ENCODE assay signal across 1 cellular context in the genomic region with DNA sequence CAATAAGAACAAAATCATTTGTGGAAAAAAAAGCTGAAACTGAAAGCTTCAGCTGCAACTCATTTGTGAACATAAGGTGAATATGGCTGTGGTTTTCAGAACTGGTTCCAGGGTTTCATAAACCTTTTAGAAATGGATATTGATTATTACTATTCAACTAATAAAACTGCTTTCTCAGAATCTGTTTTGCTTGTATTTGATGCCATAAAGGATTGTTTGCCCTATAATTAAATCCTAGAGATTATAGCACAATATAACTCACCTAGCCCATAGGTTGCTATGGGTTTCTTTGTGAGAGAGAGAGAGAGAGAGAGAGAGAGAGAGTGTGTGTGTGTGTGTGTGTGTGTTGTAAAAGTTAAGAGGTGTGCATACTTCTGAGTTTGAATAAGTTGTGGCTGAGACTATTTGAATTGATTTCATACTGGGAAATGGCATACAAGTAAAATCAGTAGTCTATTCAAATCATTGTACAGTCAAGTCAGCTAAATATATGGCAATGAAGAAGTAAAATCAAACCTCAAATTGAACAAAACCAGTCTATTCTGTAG.
A peak's percentile ranks its signal among the peaks of the same experiment; 100 is the strongest.
TF ChIP-seq lines count a peak whose summit lies in the region.

No MANE protein-coding gene starts in this region.

TF ChIP-seq in GM12878, 131 proteins besides CTCF, POLR2A, EP300 and RAD21:
- peak; percentile 57; the same call in 1 of the 2 replicates for TF ChIP-seq GATAD2B (conservative IDR thresholded peaks at IDR 0.05; ENCODE audit: low read depth)
- TF ChIP-seq RUNX3 (IDR thresholded peaks at IDR 0.05; ENCODE audit: low read length), result peak; percentile 92
- peak; percentile 91 for TF ChIP-seq NFIC (IDR thresholded peaks at IDR 0.05; ENCODE audit: low read depth, low read length)
- TF ChIP-seq TCF7 (IDR thresholded peaks at IDR 0.05; ENCODE audit: borderline replicate concordance), result no peak
- TF ChIP-seq ATF7 (IDR thresholded peaks at IDR 0.05; ENCODE audit: low read depth), result peak; percentile 48; the same call in 1 of the 2 replicates
- TF ChIP-seq ZNF217 (IDR thresholded peaks at IDR 0.05), result peak; percentile 86; the same call in 1 of the 2 replicates
- TF ChIP-seq ZNF274 (IDR thresholded peaks at IDR 0.05; ENCODE audit: insufficient read depth, insufficient read length), result no peak
- TF ChIP-seq NBN (IDR thresholded peaks at IDR 0.05), result peak; percentile 80
- no peak for TF ChIP-seq ZSCAN29 (IDR thresholded peaks at IDR 0.05)
- peak; percentile 70 to 84; a peak in 3 of 4 replicates for TF ChIP-seq IKZF2 (IDR thresholded peaks at IDR 0.05)
- TF ChIP-seq PKNOX1 (IDR thresholded peaks at IDR 0.05), result 0 out of 2 replicates have a peak, but pooled peaks have one; percentile 4
- TF ChIP-seq POU2F2 (IDR thresholded peaks at IDR 0.05; ENCODE audit: borderline replicate concordance, low read depth, low read length), result 0 out of 3 replicates have a peak, but pooled peaks have one; percentile 38
- TF ChIP-seq RELB (IDR thresholded peaks at IDR 0.05; ENCODE audit: low read depth), result peak; percentile 55
- peak; percentile 78; the same call in 1 of the 2 replicates for TF ChIP-seq DPF2 (IDR thresholded peaks at IDR 0.05)
- peak in 1 of 2 experiments; percentile 40; a peak in 1 of 4 replicates for TF ChIP-seq ETV6 (conservative IDR thresholded peaks at IDR 0.05 in 1 of 2, IDR thresholded peaks at IDR 0.05 in 1 of 2; ENCODE audit: borderline replicate concordance in 1 of 2, low read depth in 1 of 2)
- peak; percentile 37; the same call in 1 of the 2 replicates for TF ChIP-seq MEF2A (IDR thresholded peaks at IDR 0.05; ENCODE audit: insufficient read depth, low read depth, low read length)
- TF ChIP-seq IKZF1 (conservative IDR thresholded peaks at IDR 0.05), result peak; percentile 51
- TF ChIP-seq, protein P1, sequence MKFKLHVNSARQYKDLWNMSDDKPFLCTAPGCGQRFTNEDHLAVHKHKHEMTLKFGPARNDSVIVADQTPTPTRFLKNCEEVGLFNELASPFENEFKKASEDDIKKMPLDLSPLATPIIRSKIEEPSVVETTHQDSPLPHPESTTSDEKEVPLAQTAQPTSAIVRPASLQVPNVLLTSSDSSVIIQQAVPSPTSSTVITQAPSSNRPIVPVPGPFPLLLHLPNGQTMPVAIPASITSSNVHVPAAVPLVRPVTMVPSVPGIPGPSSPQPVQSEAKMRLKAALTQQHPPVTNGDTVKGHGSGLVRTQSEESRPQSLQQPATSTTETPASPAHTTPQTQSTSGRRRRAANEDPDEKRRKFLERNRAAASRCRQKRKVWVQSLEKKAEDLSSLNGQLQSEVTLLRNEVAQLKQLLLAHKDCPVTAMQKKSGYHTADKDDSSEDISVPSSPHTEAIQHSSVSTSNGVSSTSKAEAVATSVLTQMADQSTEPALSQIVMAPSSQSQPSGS (IDR thresholded peaks at IDR 0.05; ENCODE audit: low read length), result peak; percentile 64
- TF ChIP-seq ZBED1 (IDR thresholded peaks at IDR 0.05; ENCODE audit: borderline replicate concordance), result no peak
- TF ChIP-seq CUX1 (IDR thresholded peaks at IDR 0.05; ENCODE audit: insufficient replicate concordance, low read depth, low read length), result peak; percentile 93
- peak; percentile 84 for TF ChIP-seq JUNB (IDR thresholded peaks at IDR 0.05)
- TF ChIP-seq, protein P2, sequence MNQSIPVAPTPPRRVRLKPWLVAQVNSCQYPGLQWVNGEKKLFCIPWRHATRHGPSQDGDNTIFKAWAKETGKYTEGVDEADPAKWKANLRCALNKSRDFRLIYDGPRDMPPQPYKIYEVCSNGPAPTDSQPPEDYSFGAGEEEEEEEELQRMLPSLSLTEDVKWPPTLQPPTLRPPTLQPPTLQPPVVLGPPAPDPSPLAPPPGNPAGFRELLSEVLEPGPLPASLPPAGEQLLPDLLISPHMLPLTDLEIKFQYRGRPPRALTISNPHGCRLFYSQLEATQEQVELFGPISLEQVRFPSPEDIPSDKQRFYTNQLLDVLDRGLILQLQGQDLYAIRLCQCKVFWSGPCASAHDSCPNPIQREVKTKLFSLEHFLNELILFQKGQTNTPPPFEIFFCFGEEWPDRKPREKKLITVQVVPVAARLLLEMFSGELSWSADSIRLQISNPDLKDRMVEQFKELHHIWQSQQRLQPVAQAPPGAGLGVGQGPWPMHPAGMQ (IDR thresholded peaks at IDR 0.05; ENCODE audit: borderline replicate concordance), result no peak
- 0 out of 2 replicates have a peak, but pooled peaks have one; percentile 39 for TF ChIP-seq GABPA (IDR thresholded peaks at IDR 0.05; ENCODE audit: low read depth)
- 0 out of 2 replicates have a peak, but pooled peaks have one; percentile 47 for TF ChIP-seq NR2F1 (conservative IDR thresholded peaks at IDR 0.05)
- peak; percentile 48 for TF ChIP-seq ZZZ3 (IDR thresholded peaks at IDR 0.05; ENCODE audit: control insufficient read depth, insufficient read length, low read depth)
- 0 out of 2 replicates have a peak, but pooled peaks have one; percentile 7 for TF ChIP-seq TCF3 (IDR thresholded peaks at IDR 0.05; ENCODE audit: borderline replicate concordance, insufficient read depth, low read depth, low read length)
- no peak for TF ChIP-seq EED (IDR thresholded peaks at IDR 0.05; ENCODE audit: low read depth)
- no peak for TF ChIP-seq EGR1 (IDR thresholded peaks at IDR 0.05; ENCODE audit: borderline replicate concordance in 1 of 2, low read depth in 2 of 2, low read length in 2 of 2)
- no peak for TF ChIP-seq SUPT20H (IDR thresholded peaks at IDR 0.05; ENCODE audit: borderline replicate concordance, control insufficient read depth, low read depth, low read length)
- TF ChIP-seq, protein P3, sequence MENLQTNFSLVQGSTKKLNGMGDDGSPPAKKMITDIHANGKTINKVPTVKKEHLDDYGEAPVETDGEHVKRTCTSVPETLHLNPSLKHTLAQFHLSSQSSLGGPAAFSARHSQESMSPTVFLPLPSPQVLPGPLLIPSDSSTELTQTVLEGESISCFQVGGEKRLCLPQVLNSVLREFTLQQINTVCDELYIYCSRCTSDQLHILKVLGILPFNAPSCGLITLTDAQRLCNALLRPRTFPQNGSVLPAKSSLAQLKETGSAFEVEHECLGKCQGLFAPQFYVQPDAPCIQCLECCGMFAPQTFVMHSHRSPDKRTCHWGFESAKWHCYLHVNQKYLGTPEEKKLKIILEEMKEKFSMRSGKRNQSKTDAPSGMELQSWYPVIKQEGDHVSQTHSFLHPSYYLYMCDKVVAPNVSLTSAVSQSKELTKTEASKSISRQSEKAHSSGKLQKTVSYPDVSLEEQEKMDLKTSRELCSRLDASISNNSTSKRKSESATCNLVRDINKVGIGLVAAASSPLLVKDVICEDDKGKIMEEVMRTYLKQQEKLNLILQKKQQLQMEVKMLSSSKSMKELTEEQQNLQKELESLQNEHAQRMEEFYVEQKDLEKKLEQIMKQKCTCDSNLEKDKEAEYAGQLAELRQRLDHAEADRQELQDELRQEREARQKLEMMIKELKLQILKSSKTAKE (IDR thresholded peaks at IDR 0.05; ENCODE audit: low read depth, poor library complexity, severe bottlenecking), result peak; percentile 49
- TF ChIP-seq NFXL1 (IDR thresholded peaks at IDR 0.05; ENCODE audit: borderline replicate concordance), result no peak
- TF ChIP-seq HDGF (IDR thresholded peaks at IDR 0.05), result no peak
- 0 out of 2 replicates have a peak, but pooled peaks have one; percentile 40 for TF ChIP-seq STAT3 (IDR thresholded peaks at IDR 0.05; ENCODE audit: low read depth, low read length)
- no peak for TF ChIP-seq JUND (IDR thresholded peaks at IDR 0.05; ENCODE audit: low read depth, low read length)
- no peak for TF ChIP-seq RAD51 (IDR thresholded peaks at IDR 0.05)
- TF ChIP-seq NRF1 (conservative IDR thresholded peaks at IDR 0.05; ENCODE audit: low read depth, low read length), result no peak
- TF ChIP-seq MTA2 (IDR thresholded peaks at IDR 0.05; ENCODE audit: low read depth), result peak; percentile 78
- 0 out of 2 replicates have a peak, but pooled peaks have one; percentile 59 for TF ChIP-seq IRF4 (IDR thresholded peaks at IDR 0.05; ENCODE audit: low read depth, low read length)
- TF ChIP-seq MTA3 (IDR thresholded peaks at IDR 0.05; ENCODE audit: borderline replicate concordance, low read length), result peak; percentile 59; the same call in 1 of the 2 replicates
- TF ChIP-seq BCL11A (IDR thresholded peaks at IDR 0.05; ENCODE audit: low read depth, low read length), result peak; percentile 39; the same call in 1 of the 2 replicates
- peak; percentile 78; the same call in 1 of the 2 replicates for TF ChIP-seq BMI1 (IDR thresholded peaks at IDR 0.05; ENCODE audit: borderline replicate concordance)
- TF ChIP-seq RFX5 (IDR thresholded peaks at IDR 0.05; ENCODE audit: low read depth, low read length), result 0 out of 2 replicates have a peak, but pooled peaks have one; percentile 57
- TF ChIP-seq CREM (IDR thresholded peaks at IDR 0.05; ENCODE audit: low read depth), result no peak
- no peak for TF ChIP-seq CHD4 (IDR thresholded peaks at IDR 0.05)
